Comparison of ENCODE assay signal across 15 cellular contexts in the genomic region with DNA sequence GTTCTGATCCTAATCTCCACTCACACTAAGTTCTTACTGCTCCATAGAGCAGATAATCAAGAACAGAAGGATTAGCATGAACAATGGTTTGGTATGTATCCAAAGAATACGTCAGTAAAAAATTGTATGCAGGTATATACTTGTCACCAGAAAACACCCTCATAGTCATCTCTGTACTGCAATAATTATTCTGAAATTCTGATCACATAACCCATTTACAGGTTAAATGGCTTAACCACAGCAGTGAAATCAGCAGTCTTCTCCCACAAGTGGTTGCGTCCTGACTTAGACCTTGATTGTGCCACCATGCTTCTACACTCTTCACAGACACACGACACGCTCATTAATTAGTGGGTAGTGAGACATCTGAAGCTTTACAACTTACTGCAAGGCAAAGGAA. TPM values are rescaled to one million over a fixed set of nuclear protein-coding genes. Genes with fewer than 3 reads are reported as not detected.
A peak's percentile ranks its signal among the peaks of the same experiment; 100 is the strongest.
DNase-seq lines count a peak whose midpoint lies in the region; ATAC-seq and TF ChIP-seq lines count a peak whose summit lies in the region.
"Had no signal": no experiment of that assay in that cellular context is flagged by ENCODE, and none has a peak within 500 bp of the region (broad histone marks: within the 10 kb centered on the region; RNA-seq: fewer than 3 reads in every experiment).

No MANE protein-coding gene starts in this region.

- peak; percentile 78 for ATAC-seq in foreskin keratinocyte
- ATAC-seq in lower lobe of right lung = no peak
- ATAC-seq in GM18502 (IDR thresholded peaks at IDR 0.05; ENCODE audit: poor library complexity, unreplicated experiment) = no peak

- in situ Hi-C loops in mammary epithelial cell (cut with MboI; ENCODE audit: low sequenced_read_pairs in 2 of 2) (no loop called here), brain microvascular endothelial cell (cut with HindIII; ENCODE audit: low pct_ligation_motif_present, low sequenced_read_pairs) (no loop called here)

- no peak overlapping the region for H2AFZ ChIP-seq in mammary epithelial cell (ENCODE audit: low read depth, low read length)

- intact Hi-C loops in mammary epithelial cell (cut with micrococcal nuclease) (no loop called here), lower lobe of right lung (cut with DNase I) (no loop called here)

- no peaks in the 10 kb centered on the region; the same call in none of the 2 replicates for H3K36me3 ChIP-seq in GM06990 (ENCODE audit: control insufficient read depth, insufficient read depth, low read length)
- peaks cover 11% of the 10 kb centered on the region for H3K36me3 ChIP-seq in mammary epithelial cell (ENCODE audit: insufficient read depth, low read length)
- H3K36me3 ChIP-seq in brain microvascular endothelial cell (replicated peaks) = peaks cover 2% of the 10 kb centered on the region
- peaks cover 44% of the 10 kb centered on the region for H3K36me3 ChIP-seq in lower lobe of right lung

- CTCF ChIA-PET in mammary epithelial cell (lab: Charles Lee; ENCODE audit: low non-redundant PET) = no interaction called here

- peak; percentile 12 for DNase-seq in GM06990 (ENCODE audit: extremely low read depth, insufficient read length)
- DNase-seq in mammary epithelial cell = peak; percentile 80
- peak; percentile 79 to 89 for DNase-seq in foreskin keratinocyte
- DNase-seq in brain microvascular endothelial cell = no peak
- no peak for DNase-seq in lower lobe of right lung
- DNase-seq: ACHN; Calu3; CD4-positive, alpha-beta T cell; DMS 273 treated with DMSO at 0.1 percent for 48 hours; HCEC 1CT; HFFc6; IMR-90 had no signal

- no peak for TF ChIP-seq RAD21 in Ishikawa (IDR thresholded peaks at IDR 0.05; ENCODE audit: low read depth)

- H3K27ac ChIP-seq in mammary epithelial cell (ENCODE audit: insufficient read depth, low read depth, low read length) (no peak overlapping the region), foreskin keratinocyte (peak overlapping the region; percentile 53), brain microvascular endothelial cell (no peak overlapping the region), lower lobe of right lung (no peak overlapping the region)
- H3K27ac ChIP-seq: BLaER1 treated with 17β-estradiol and CSF1 and Interleukin-3, amounts not matched to agents 10 nM and 100 nM had no signal

- H3K4me3 ChIP-seq in GM06990 (replicated peaks; ENCODE audit: low read depth, low read length) = no peak overlapping the region
- H3K4me3 ChIP-seq in mammary epithelial cell (replicated peaks in 1 of 3; ENCODE audit: insufficient read depth in 1 of 3, low read depth in 2 of 3, low read length in 3 of 3) = no peak overlapping the region
- no peak overlapping the region for H3K4me3 ChIP-seq in brain microvascular endothelial cell (ENCODE audit: low read depth, low read length)
- H3K4me3 ChIP-seq in lower lobe of right lung = no peak overlapping the region
- H3K4me3 ChIP-seq: BLaER1 treated with 17β-estradiol and CSF1 and Interleukin-3, amounts not matched to agents 10 nM and 100 nM had no signal

- peaks cover 33% of the 10 kb centered on the region for H3K79me2 ChIP-seq in mammary epithelial cell (ENCODE audit: insufficient read depth, low read length)

- dilution Hi-C loops in mammary epithelial cell (cut with HindIII; ENCODE audit: low sequenced_read_pairs) = loop anchor here (5.0 kb wide), 1 partner anchor 48 kb away; no protein-coding TSS in a partner anchor

- H3K4me1 ChIP-seq in mammary epithelial cell (ENCODE audit: insufficient read depth, low read length) (peaks cover 22% of the 10 kb centered on the region), foreskin keratinocyte (peaks cover 20% of the 10 kb centered on the region), lower lobe of right lung (no peaks in the 10 kb centered on the region)

- H4K20me1 ChIP-seq in mammary epithelial cell (ENCODE audit: insufficient read depth, low read length) = no peaks in the 10 kb centered on the region

- H3K4me2 ChIP-seq in mammary epithelial cell (ENCODE audit: insufficient read depth, low read depth, low read length) = no peak overlapping the region
- H3K4me2 ChIP-seq: BLaER1 treated with 17β-estradiol and CSF1 and Interleukin-3, amounts not matched to agents 10 nM and 100 nM had no signal

- TF ChIP-seq EP300 in Ishikawa (IDR thresholded peaks at IDR 0.05; ENCODE audit: borderline replicate concordance) = no peak

- no peak overlapping the region for H3K9ac ChIP-seq in mammary epithelial cell (ENCODE audit: insufficient read depth, low read length)
- H3K9ac ChIP-seq: BLaER1 treated with 17β-estradiol and CSF1 and Interleukin-3, amounts not matched to agents 10 nM and 100 nM had no signal

- H3K27me3 ChIP-seq in GM06990 (replicated peaks; ENCODE audit: control insufficient read depth, insufficient read depth, low read length) = no peaks in the 10 kb centered on the region
- no peaks in the 10 kb centered on the region for H3K27me3 ChIP-seq in mammary epithelial cell (ENCODE audit: insufficient read depth, low read length)
- H3K27me3 ChIP-seq in foreskin keratinocyte = no peaks in the 10 kb centered on the region
- H3K27me3 ChIP-seq in brain microvascular endothelial cell (replicated peaks) = no peaks in the 10 kb centered on the region
- no peaks in the 10 kb centered on the region for H3K27me3 ChIP-seq in lower lobe of right lung (ENCODE audit: low read depth)
- H3K27me3 ChIP-seq: BLaER1 treated with 17β-estradiol and CSF1 and Interleukin-3, amounts not matched to agents 10 nM and 100 nM had no signal

- no TSS peak for BruUV-seq in mammary epithelial cell (replicated peaks; lab: Mats Ljungman, UMichigan)

- WGBS in mammary epithelial cell (ENCODE audit: low coverage, missing lambda C conversion rate) = 45% methylated on average over 4 of the region's 4 CpGs

- TF ChIP-seq CTCF in GM06990 (IDR thresholded peaks at IDR 0.05; ENCODE audit: insufficient read depth, low read length, poor library complexity, severe bottlenecking) (no peak), mammary epithelial cell (conservative IDR thresholded peaks at IDR 0.05 in 1 of 2, IDR thresholded peaks at IDR 0.05 in 1 of 2; ENCODE audit: extremely low read depth in 1 of 2, insufficient read depth in 1 of 2, low read depth in 1 of 2, low read length in 2 of 2) (no peak), foreskin keratinocyte (conservative IDR thresholded peaks at IDR 0.05) (no peak), brain microvascular endothelial cell (IDR thresholded peaks at IDR 0.05; ENCODE audit: low read depth, low read length, missing control alignments) (no peak), lower lobe of right lung (IDR thresholded peaks at IDR 0.05) (no peak)

- no peaks in the 10 kb centered on the region for H3K9me3 ChIP-seq in mammary epithelial cell (replicated peaks; ENCODE audit: insufficient read depth, low read length)
- no peaks in the 10 kb centered on the region for H3K9me3 ChIP-seq in lower lobe of right lung
- H3K9me3 ChIP-seq: BLaER1 treated with 17β-estradiol and CSF1 and Interleukin-3, amounts not matched to agents 10 nM and 100 nM had no signal

TF ChIP-seq in Ishikawa, 13 proteins besides CTCF, POLR2A, EP300 and RAD21:
- no peak for TF ChIP-seq FOXM1 (IDR thresholded peaks at IDR 0.05; ENCODE audit: borderline replicate concordance, low read depth)
- no peak for TF ChIP-seq TCF12 (IDR thresholded peaks at IDR 0.05; ENCODE audit: low read depth)
- no peak for TF ChIP-seq ZBTB7A (IDR thresholded peaks at IDR 0.05; ENCODE audit: low read depth)
- 0 out of 2 replicates have a peak, but pooled peaks have one; percentile 10 for TF ChIP-seq NFIC (IDR thresholded peaks at IDR 0.05)
TF ChIP-seq in Ishikawa: peak in this region for 1.

RNA-seq across cellular contexts. Expression of gene LNX2, which starts 50.9 kb away (rescaled TPM):
- total RNA-seq in mammary epithelial cell = 10 to 100 TPM; 16.1 to 26.3 TPM
- polyA plus RNA-seq in mammary epithelial cell = 10.0 TPM
- polyA minus RNA-seq in mammary epithelial cell = 24.8 TPM
- total RNA-seq in foreskin keratinocyte = 17.6 and 19.4 TPM in 2 replicates
- polyA plus RNA-seq in foreskin keratinocyte = 4.3 and 4.8 TPM in 2 replicates
- 29.7 TPM for total RNA-seq in lower lobe of right lung

RNA-seq across cellular contexts. Expression of gene POLR1D, which starts 52.3 kb away (rescaled TPM):
- total RNA-seq in mammary epithelial cell (100 to 1,000 TPM in 1 of 2 donors, 10 to 100 TPM in 1; 89.0 to 140 TPM), foreskin keratinocyte (153 and 159 TPM in 2 replicates), lower lobe of right lung (129 TPM)
- polyA plus RNA-seq in mammary epithelial cell (134 TPM), foreskin keratinocyte (226 and 227 TPM in 2 replicates)
- polyA minus RNA-seq in mammary epithelial cell = 75.5 TPM

Comparison
In these comparisons a context has a peak if more than half of its experiments do, and no peak if none do; other contexts are left out.
1. DNase-seq: peak in GM06990 (single experiment), mammary epithelial cell (single experiment) and foreskin keratinocyte (2 of 2); none in brain microvascular endothelial cell (single experiment) and lower lobe of right lung (single experiment).